In the genomic region with DNA sequence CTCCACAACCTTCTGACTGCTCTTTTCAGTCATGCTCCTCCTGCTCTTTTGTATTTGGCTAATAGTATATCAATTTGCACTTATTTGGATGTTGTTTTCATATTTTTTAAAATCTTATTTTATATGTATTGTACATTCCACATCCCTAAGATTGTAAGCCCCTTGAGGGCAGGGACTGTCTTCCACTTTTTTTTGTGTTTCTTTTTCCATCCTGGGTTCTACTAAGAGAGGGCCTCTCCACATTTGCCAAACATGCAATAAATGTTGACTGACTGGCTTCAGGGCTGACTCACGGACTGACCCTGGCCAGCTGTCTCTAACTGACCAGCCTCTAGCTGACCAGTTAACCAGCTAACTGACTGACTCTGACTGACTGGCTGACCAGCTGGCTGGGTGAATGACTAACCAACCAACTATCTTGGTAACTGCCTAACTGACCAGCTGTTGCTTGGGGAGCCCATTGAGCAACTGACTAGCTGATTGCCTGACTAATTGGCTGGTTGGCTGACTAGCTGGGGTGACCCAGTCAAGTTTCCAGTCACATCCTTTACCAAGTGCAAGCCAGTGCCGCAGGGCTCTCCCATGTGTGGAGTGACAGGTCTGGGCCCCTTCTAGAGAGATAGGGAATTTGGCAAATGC, we compare ENCODE assay signal across 14 cellular contexts. TPM values are rescaled to one million over a fixed set of nuclear protein-coding genes. Genes with fewer than 3 reads are reported as not detected.
DNase-seq lines count a peak whose midpoint lies in the region; ATAC-seq and TF ChIP-seq lines count a peak whose summit lies in the region.
"Had no signal": no experiment of that assay in that cellular context is flagged by ENCODE, and none has a peak within 500 bp of the region (broad histone marks: within the 10 kb centered on the region; RNA-seq: fewer than 3 reads in every experiment).

No MANE protein-coding gene starts in this region.

- no peaks in the 10 kb centered on the region for H3K79me2 ChIP-seq in fibroblast of lung (ENCODE audit: control insufficient read depth, insufficient read depth, low read length)

- H3K4me1 Mint-ChIP-seq in stimulated activated memory B cell treated with anti-CD40 and anti-IgM and Interleukin-4, amounts not matched to agents 10 μg/mL and 1 μg/mL and 100 μg/mL, for 72 hours: no peaks in the 10 kb centered on the region
- H3K4me1 Mint-ChIP-seq: naive B cell had no signal

- no peak overlapping the region for H2AFZ ChIP-seq in fibroblast of lung (ENCODE audit: low read length)

- H3K27ac Mint-ChIP-seq in stimulated activated memory B cell treated with anti-CD40 and anti-IgM and Interleukin-4, amounts not matched to agents 10 μg/mL and 1 μg/mL and 100 μg/mL, for 72 hours: no peak overlapping the region
- H3K27ac Mint-ChIP-seq: naive B cell had no signal

- H3K27me3 ChIP-seq in fibroblast of lung (ENCODE audit: control insufficient read depth, insufficient read depth, low read length) (no peaks in the 10 kb centered on the region), gastrocnemius medialis (no peaks in the 10 kb centered on the region)

- no peak overlapping the region for H3K9ac ChIP-seq in fibroblast of lung (ENCODE audit: insufficient read depth, low read length)

- no peaks in the 10 kb centered on the region for H3K9me3 ChIP-seq in fibroblast of lung (ENCODE audit: control insufficient read depth, insufficient read depth, low read depth, low read length)
- H3K9me3 ChIP-seq in gastrocnemius medialis: no peaks in the 10 kb centered on the region

- no peak overlapping the region for H3K4me2 ChIP-seq in fibroblast of lung (ENCODE audit: extremely low read depth, insufficient read depth, low read length)

- ATAC-seq in gastrocnemius medialis (no peak), GM19328 (IDR thresholded peaks at IDR 0.05; ENCODE audit: unreplicated experiment) (no peak)
- no peak for ATAC-seq in stimulated activated memory B cell treated with anti-CD40 and anti-IgM and Interleukin-4, amounts not matched to agents 10 μg/mL and 1 μg/mL and 100 μg/mL, for 72 hours

- no peak overlapping the region for H3K4me3 Mint-ChIP-seq in stimulated activated memory B cell treated with anti-CD40 and anti-IgM and Interleukin-4, amounts not matched to agents 10 μg/mL and 1 μg/mL and 100 μg/mL, for 72 hours
- H3K4me3 Mint-ChIP-seq: CD4-positive, alpha-beta memory T cell; naive B cell had no signal

- H3K36me3 ChIP-seq in fibroblast of lung (ENCODE audit: control insufficient read depth, insufficient read depth, low read length) (peaks cover 54% of the 10 kb centered on the region), gastrocnemius medialis (peaks cover 0 to 63% of the 10 kb centered on the region in 2 donors)

- peaks cover 86% of the 10 kb centered on the region for H3K36me3 Mint-ChIP-seq in stimulated activated memory B cell treated with anti-CD40 and anti-IgM and Interleukin-4, amounts not matched to agents 10 μg/mL and 1 μg/mL and 100 μg/mL, for 72 hours
- H3K36me3 Mint-ChIP-seq: naive B cell had no signal

- intact Hi-C loops in gastrocnemius medialis (cut with DNase I; ENCODE audit: low total_unique reads): no loop called here

- H3K9me3 Mint-ChIP-seq in stimulated activated memory B cell treated with anti-CD40 and anti-IgM and Interleukin-4, amounts not matched to agents 10 μg/mL and 1 μg/mL and 100 μg/mL, for 72 hours: no peaks in the 10 kb centered on the region
- H3K9me3 Mint-ChIP-seq: CD4-positive, alpha-beta memory T cell had no signal

- TF ChIP-seq POLR2A in gastrocnemius medialis (IDR thresholded peaks at IDR 0.05): no peak

- H3K27ac ChIP-seq in fibroblast of lung (ENCODE audit: insufficient read depth, low read length): no peak overlapping the region
- H3K27ac ChIP-seq in gastrocnemius medialis: peak overlapping the region; percentile 74 to 85 (median 80)
- H3K27ac ChIP-seq: SK-N-MC had no signal

- in situ Hi-C loops in gastrocnemius medialis (cut with MboI; ENCODE audit: low sequenced_read_pairs in 4 of 4): no loop called here

- peak; percentile 73 for DNase-seq in AG20443 (ENCODE audit: low spot score)
- DNase-seq in RPMI7951 (ENCODE audit: low read depth): peak; percentile 96
- DNase-seq in fibroblast of lung (ENCODE audit: low read depth in 2 of 2): peak; percentile 74 to 87
- DNase-seq in gastrocnemius medialis: no peak
- DNase-seq in stimulated activated CD4-positive, alpha-beta T cell treated with anti-CD3 and anti-CD28 coated beads, Interleukin-2, amount 100 ng/mL, for 48 hours: no peak
- no peak for DNase-seq in NCI-H1105 (lab: John Stamatoyannopoulos, UW)
- DNase-seq: activated CD4-positive, alpha-beta T cell treated with anti-CD3 and anti-CD28 coated beads, Interleukin-2, amount 50 U/mL, for 48 hours; CD4-positive, alpha-beta memory T cell; KG1; naive B cell; NCI-H2227 treated with DMSO at 0.1 percent for 48 hours had no signal

- no peak for TF ChIP-seq CTCF in fibroblast of lung (conservative IDR thresholded peaks at IDR 0.05 in 1 of 2, IDR thresholded peaks at IDR 0.05 in 1 of 2; ENCODE audit: low read depth in 1 of 2, low read length in 2 of 2)
- no peak for TF ChIP-seq CTCF in gastrocnemius medialis (IDR thresholded peaks at IDR 0.05 in 4 of 5, conservative IDR thresholded peaks at IDR 0.05 in 1 of 5)

- H3K4me3 ChIP-seq in fibroblast of lung (replicated peaks in 1 of 4; ENCODE audit: control extremely low read depth in 1 of 4, insufficient read depth in 1 of 4, low read depth in 3 of 4, low read length in 4 of 4) (no peak overlapping the region), gastrocnemius medialis (no peak overlapping the region)
- H3K4me3 ChIP-seq: SK-N-MC had no signal

- peaks cover 18% of the 10 kb centered on the region for H3K4me1 ChIP-seq in fibroblast of lung (ENCODE audit: control insufficient read depth, extremely low read depth, insufficient read depth, low read length)
- peaks cover 34 to 35% of the 10 kb centered on the region in 2 donors for H3K4me1 ChIP-seq in gastrocnemius medialis

- no peaks in the 10 kb centered on the region for H4K20me1 ChIP-seq in fibroblast of lung (ENCODE audit: control insufficient read depth, extremely low read depth, insufficient read depth, low read length)

- H3K27me3 Mint-ChIP-seq in stimulated activated memory B cell treated with anti-CD40 and anti-IgM and Interleukin-4, amounts not matched to agents 10 μg/mL and 1 μg/mL and 100 μg/mL, for 72 hours: no peaks in the 10 kb centered on the region
- H3K27me3 Mint-ChIP-seq: CD4-positive, alpha-beta memory T cell had no signal

RNA-seq across cellular contexts. Expression of a gene that starts 16.1 kb away (rescaled TPM):
- total RNA-seq in RPMI7951 (2014; rRNA removed; shearing (Covaris generic)): 35.4 and 51.5 TPM in 2 replicates
- total RNA-seq in fibroblast of lung (29.0 and 48.9 TPM in 2 replicates), gastrocnemius medialis (10 to 100 TPM; 14.6 to 31.1 (median 19.6) TPM)
- polyA plus RNA-seq in fibroblast of lung: 28.6 and 40.4 TPM in 2 replicates
- polyA plus RNA-seq in fibroblast of lung (2012): 23.3 and 29.5 TPM in 2 replicates
- polyA minus RNA-seq in fibroblast of lung (ENCODE audit: low replicate concordance): 36.1 and 52.1 TPM in 2 replicates

RNA-seq across cellular contexts. Expression of a gene that starts 57.8 kb away (rescaled TPM):
- 43.1 and 47.5 TPM in 2 replicates for total RNA-seq in RPMI7951 (2014; rRNA removed; shearing (Covaris generic))
- 60.1 and 70.5 TPM in 2 replicates for total RNA-seq in fibroblast of lung
- 73.4 and 83.3 TPM in 2 replicates for polyA plus RNA-seq in fibroblast of lung
- 59.5 and 77.1 TPM in 2 replicates for polyA plus RNA-seq in fibroblast of lung (2012)
- 116 and 133 TPM in 2 replicates for polyA minus RNA-seq in fibroblast of lung (ENCODE audit: low replicate concordance)
- total RNA-seq in gastrocnemius medialis: 100 to 1,000 TPM in 1 of 4 donors, 10 to 100 TPM in 3; 42.3 to 109 (median 69.6) TPM

Comparison
In these comparisons a context has a peak if more than half of its experiments do, and no peak if none do; other contexts are left out.
1. DNase-seq: peak in AG20443 (single experiment), RPMI7951 (single experiment) and fibroblast of lung (2 of 2); none in gastrocnemius medialis (0 of 2), stimulated activated CD4-positive, alpha-beta T cell treated with anti-CD3 and anti-CD28 coated beads, Interleukin-2, amount 100 ng/mL, for 48 hours (0 of 2) and NCI-H1105 (single experiment).